Comparison of ENCODE assay signal across 8 cellular contexts in genomic region chr9:15422355-15423327, GRCh38. TPM values are rescaled to one million over a fixed set of nuclear protein-coding genes. Genes with fewer than 3 reads are reported as not detected.
A peak's percentile ranks its signal among the peaks of the same experiment; 100 is the strongest.
DNase-seq lines count a peak whose midpoint lies in the region; ATAC-seq and TF ChIP-seq lines count a peak whose summit lies in the region.

SNAPC3 (plus strand) TSS chr9:15422876; CDS start chr9:15422880, 4 bp downstream.

- DNase-seq in GM13977 (ENCODE audit: low spot score) (peak; percentile 96), NCI-H146 (lab: John Stamatoyannopoulos, UW) (peak; percentile 97), T-helper 1 cell (peak; percentile 85 to 97 (median 90)), adrenal gland (peak; percentile 93 to 96 (median 95)), cardiac septum (ENCODE audit: low spot score) (peak; percentile 98), trophoblast cell (peak; percentile 94 to 96), tibial nerve (ENCODE audit: low spot score in 2 of 2) (peak; percentile 79 to 82)

- H3K27me3 ChIP-seq in adrenal gland (no peaks in the 10 kb centered on the region), trophoblast cell (ENCODE audit: insufficient read depth, low read length) (no peaks in the 10 kb centered on the region), tibial nerve (no peaks in the 10 kb centered on the region)

- H2BK12ac ChIP-seq in trophoblast cell (ENCODE audit: low read length) = no peak within 1 kb of the TSS

- peak; percentile 57 to 88 for TF ChIP-seq POLR2A in adrenal gland (IDR thresholded peaks at IDR 0.05)
- peak; percentile 33 to 67 for TF ChIP-seq POLR2A in tibial nerve (IDR thresholded peaks at IDR 0.05)

- H3K18ac ChIP-seq in trophoblast cell (ENCODE audit: low read length) = peak within 1 kb of the TSS; percentile 31

- H3K79me2 ChIP-seq in trophoblast cell (ENCODE audit: control insufficient read depth, insufficient read depth, low read length, poor library complexity) = peaks cover 11% of the 10 kb centered on the region

- peaks cover 0 to 14% of the 10 kb centered on the region in 2 donors for H3K36me3 ChIP-seq in adrenal gland (replicated peaks in 1 of 2)
- H3K36me3 ChIP-seq in trophoblast cell (ENCODE audit: control insufficient read depth in 1 of 2, insufficient read depth in 2 of 2, low read length in 2 of 2) = peaks cover 7 to 11% of the 10 kb centered on the region in 2 experiments
- peaks cover 0 to 17% (median 0%) of the 10 kb centered on the region in 3 donors for H3K36me3 ChIP-seq in tibial nerve

- H2BK5ac ChIP-seq in trophoblast cell (ENCODE audit: low read depth, low read length, poor library complexity) = peak within 1 kb of the TSS; percentile 62

- H3K9ac ChIP-seq in trophoblast cell (ENCODE audit: low read length) = peak within 1 kb of the TSS; percentile 92

- peak within 1 kb of the TSS; percentile 59 for H2BK120ac ChIP-seq in trophoblast cell (ENCODE audit: insufficient read depth, low read length, poor library complexity)

- H3K4me1 ChIP-seq in adrenal gland (replicated peaks in 1 of 2) (peaks cover 17 to 44% of the 10 kb centered on the region in 2 donors), trophoblast cell (ENCODE audit: control insufficient read depth in 1 of 2, insufficient read depth in 2 of 2, low read length in 2 of 2) (no peaks in the 10 kb centered on the region), tibial nerve (peaks cover 0 to 43% (median 16%) of the 10 kb centered on the region in 4 donors)

- peak; percentile 69 to 92 for TF ChIP-seq EP300 in tibial nerve (IDR thresholded peaks at IDR 0.05)

- peak within 1 kb of the TSS; percentile 86 for H4K12ac ChIP-seq in trophoblast cell (ENCODE audit: low read depth, low read length)

- peak; percentile 90 for ATAC-seq in HG02870 (IDR thresholded peaks at IDR 0.05; ENCODE audit: unreplicated experiment)

- intact Hi-C loops in adrenal gland (cut with DNase I) = loop anchor here in 1 of 2 donors (10.0 kb wide), 1 partner anchor 118 kb away; the partner anchor contains the start of gene TTC39B
- intact Hi-C loops in cardiac septum (cut with DNase I) = loop anchor here (5.0 to 10.0 kb wide), 3 partner anchors 90 to 208 kb away; partner anchors contain the start of genes PSIP1 and TTC39B

- TF ChIP-seq CTCF in GM13977 (IDR thresholded peaks at IDR 0.05; ENCODE audit: extremely low read depth, insufficient read depth, missing control alignments) = no peak
- TF ChIP-seq CTCF in adrenal gland (IDR thresholded peaks at IDR 0.05) = peak in 2 of 6 experiments; percentile 15 to 24
- peak in 1 of 5 experiments; percentile 50 for TF ChIP-seq CTCF in tibial nerve (IDR thresholded peaks at IDR 0.05)

- H3K4me2 ChIP-seq in trophoblast cell (ENCODE audit: low read length) = peak within 1 kb of the TSS; percentile 77

- in situ Hi-C loops in GM13977 (cut with MboI; ENCODE audit: low pct_unique_long_range_greater_than_20kb, low sequenced_read_pairs, unreplicated experiment) = no loop called here

- H3K9me3 ChIP-seq in adrenal gland (replicated peaks in 1 of 3) (no peaks in the 10 kb centered on the region), trophoblast cell (ENCODE audit: insufficient read depth, low read depth, low read length) (no peaks in the 10 kb centered on the region), tibial nerve (no peaks in the 10 kb centered on the region)

- H2AK5ac ChIP-seq in trophoblast cell (ENCODE audit: low read length) = peak within 1 kb of the TSS; percentile 65

- peak within 1 kb of the TSS; percentile 86 for H4K91ac ChIP-seq in trophoblast cell (ENCODE audit: low read depth, low read length)

- peak within 1 kb of the TSS; percentile 59 to 94 (median 83) for H3K4me3 ChIP-seq in adrenal gland
- H3K4me3 ChIP-seq in trophoblast cell (ENCODE audit: low read depth, low read length) = peak within 1 kb of the TSS; percentile 99
- peak within 1 kb of the TSS; percentile 74 to 95 (median 76) for H3K4me3 ChIP-seq in tibial nerve

- H2AFZ ChIP-seq in trophoblast cell (ENCODE audit: insufficient read depth, low read length, poor library complexity) = peak within 1 kb of the TSS; percentile 74

- peaks cover 8% of the 10 kb centered on the region for H3K79me1 ChIP-seq in trophoblast cell (ENCODE audit: low read length)

- 0 to 1% (median 0%) methylated on average over 8 to 73 of the region's 73 CpGs for WGBS in adrenal gland, 4 donors
- no CpG with 5 or more reads among the region's 73 CpGs for WGBS in trophoblast cell (ENCODE audit: extremely low coverage, insufficient coverage, insufficient read length)
- WGBS in tibial nerve, 2 donors = 1% methylated on average over 37 to 72 of the region's 73 CpGs

- H4K8ac ChIP-seq in trophoblast cell (ENCODE audit: low read depth, low read length) = peak within 1 kb of the TSS; percentile 96

- peak within 1 kb of the TSS; percentile 91 for H3K4ac ChIP-seq in trophoblast cell (ENCODE audit: low read depth, low read length)

- H3K14ac ChIP-seq in trophoblast cell (ENCODE audit: low read length) = peak within 1 kb of the TSS; percentile 94

- no peak within 1 kb of the TSS for H3K23ac ChIP-seq in trophoblast cell (ENCODE audit: low read length)

- peak within 1 kb of the TSS; percentile 29 to 94 (median 82) for H3K27ac ChIP-seq in adrenal gland
- H3K27ac ChIP-seq in trophoblast cell (ENCODE audit: low read depth, low read length) = peak within 1 kb of the TSS; percentile 8
- peak within 1 kb of the TSS; percentile 85 to 96 (median 90) for H3K27ac ChIP-seq in tibial nerve

RNA-seq across cellular contexts. Expression of gene SNAPC3, which starts in this region (rescaled TPM):
- total RNA-seq in adrenal gland (10 to 100 TPM; 25.8 to 62.2 (median 41.1) TPM), cardiac septum (31.5 TPM), tibial nerve (10 to 100 TPM; 28.8 to 42.3 (median 29.7) TPM)
- polyA plus RNA-seq in adrenal gland = 10 to 100 TPM in 2 of 3 donors, 1 to 10 TPM in 1; 9.8 to 48.9 (median 21.6) TPM
- 25.1 and 25.6 TPM in 2 replicates for polyA plus RNA-seq in trophoblast cell (2013)

Comparison
In these comparisons a context has a peak if more than half of its experiments do, and no peak if none do; other contexts are left out.
1. Peak in every context shown above with its lines: DNase-seq, ATAC-seq, H3K4me3 ChIP-seq and H3K27ac ChIP-seq.
2. H3K27ac ChIP-seq: peak in every context shown above with its lines; median percentile 90 in tibial nerve; 82 in adrenal gland; 8 in trophoblast cell.